17 cellular contexts compared by ENCODE assay signal in the genomic region with DNA sequence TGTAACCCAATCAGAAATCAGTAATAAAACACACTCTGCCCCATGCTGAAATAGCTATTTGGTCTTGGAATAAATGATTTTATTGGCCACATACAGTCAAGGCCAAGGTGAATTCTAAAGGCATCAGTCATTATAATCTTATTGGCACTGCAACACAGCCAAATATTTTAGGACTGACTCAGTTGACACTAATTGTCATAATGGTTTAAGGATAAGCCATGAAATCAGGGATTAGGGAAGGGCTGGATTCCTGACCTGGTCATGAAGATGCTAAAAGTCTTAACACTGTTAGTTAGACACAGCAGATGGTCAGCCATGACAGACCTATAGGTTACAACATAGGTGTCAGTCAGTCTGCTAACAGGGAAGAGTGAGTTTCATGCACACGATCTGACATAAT.
"Had no signal": no experiment of that assay in that cellular context is flagged by ENCODE, and none has a peak within 500 bp of the region (broad histone marks: within the 10 kb centered on the region; RNA-seq: fewer than 3 reads in every experiment).

No MANE protein-coding gene starts in this region.

- H3K4me3 Mint-ChIP-seq: activated CD4-positive, alpha-beta T cell treated with anti-CD3 and anti-CD28 coated beads, Interleukin-2, amount 10 ng/mL, durations not matched to agents 7 days and 5 days; nephron; T-helper 17 cell had no signal

- H3K36me3 Mint-ChIP-seq: activated naive CD4-positive, alpha-beta T cell treated with anti-CD3 and anti-CD28 coated beads, Interleukin-2, amount 50 U/mL, for 72 hours had no signal

- H3K27me3 Mint-ChIP-seq: activated CD4-positive, alpha-beta T cell treated with anti-CD3 and anti-CD28 coated beads, Interleukin-2, amount 10 ng/mL, durations not matched to agents 7 days and 5 days had no signal

- DNase-seq: activated CD4-positive, alpha-beta T cell treated with anti-CD3 and anti-CD28 coated beads, Interleukin-2, amount 10 ng/mL, durations not matched to agents 7 days and 5 days; activated CD4-positive, CD25-positive, alpha-beta regulatory T cell; activated T-cell treated with anti-CD3 and anti-CD28 coated beads, Interleukin-2, amount 50 U/mL, for 1 hour; dorsolateral prefrontal cortex; left ventricle myocardium inferior; mesenchymal stem cell; occipital lobe; stimulated activated CD4-positive, alpha-beta T cell treated with anti-CD3 and anti-CD28 coated beads, Interleukin-12 subunit alpha, Interleukin-12 subunit beta, amount 100 ng/mL, for 4 hours; stimulated activated naive CD4-positive, alpha-beta T cell; T-helper 17 cell; upper lobe of left lung had no signal

- H3K27ac Mint-ChIP-seq: activated CD4-positive, alpha-beta T cell treated with anti-CD3 and anti-CD28 coated beads, Interleukin-2, amount 10 ng/mL, durations not matched to agents 7 days and 5 days; activated naive CD4-positive, alpha-beta T cell treated with anti-CD3 and anti-CD28 coated beads, Interleukin-2, amount 50 U/mL, for 72 hours; nephron; T-helper 17 cell had no signal

- H3K4me3 ChIP-seq: breast epithelium, dorsolateral prefrontal cortex, esophagus muscularis mucosa, left ventricle myocardium inferior, prostate gland, suprapubic skin, upper lobe of left lung had no signal

- H3K9me3 Mint-ChIP-seq: activated CD4-positive, alpha-beta T cell treated with anti-CD3 and anti-CD28 coated beads, Interleukin-2, amount 10 ng/mL, durations not matched to agents 7 days and 5 days; activated naive CD4-positive, alpha-beta T cell treated with anti-CD3 and anti-CD28 coated beads, Interleukin-2, amount 50 U/mL, for 72 hours; nephron had no signal

- H3K4me1 Mint-ChIP-seq: nephron had no signal
